Comparison of ENCODE assay signal across 15 cellular contexts in the genomic region with DNA sequence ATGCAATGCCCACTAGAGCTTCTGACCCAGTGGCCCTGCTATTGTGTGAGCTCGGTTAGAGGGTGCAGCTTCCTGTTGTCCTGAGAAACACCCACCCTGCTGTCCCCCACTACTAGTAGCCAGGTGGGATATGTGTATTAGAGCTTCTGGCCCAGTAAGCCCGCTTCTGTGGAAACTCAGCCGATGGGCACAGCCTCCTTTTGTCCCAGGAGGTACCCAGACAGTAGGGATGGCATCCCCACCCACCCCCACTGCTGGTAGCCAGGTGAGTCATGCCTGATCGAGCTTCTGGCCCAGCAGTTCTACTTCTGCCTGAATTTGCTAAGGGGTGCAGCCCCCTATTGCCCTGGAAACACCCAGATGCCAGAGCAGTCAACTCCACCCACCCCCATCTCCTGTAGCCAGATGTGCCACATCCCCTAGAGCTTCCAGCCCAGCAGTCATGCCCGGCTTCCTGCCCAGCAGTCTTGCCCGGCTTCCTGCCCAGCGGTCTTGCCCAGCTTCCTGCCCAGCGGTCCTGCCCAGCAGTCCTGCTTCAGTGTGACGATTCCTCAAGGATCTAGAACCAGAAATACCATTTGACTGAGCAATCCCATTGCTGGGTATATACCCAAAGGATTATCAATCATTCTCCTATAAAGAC.
A peak's percentile ranks its signal among the peaks of the same experiment; 100 is the strongest.
DNase-seq lines count a peak whose midpoint lies in the region; ATAC-seq lines count a peak whose summit lies in the region.
"Had no signal": no experiment of that assay in that cellular context is flagged by ENCODE, and none has a peak within 500 bp of the region (broad histone marks: within the 10 kb centered on the region; RNA-seq: fewer than 3 reads in every experiment).

No MANE protein-coding gene starts in this region.

- no peak for DNase-seq in activated naive CD4-positive, alpha-beta T cell treated with anti-CD3 and anti-CD28 coated beads, Interleukin-2, amount 10 ng/mL, durations not matched to agents 7 days and 5 days
- DNase-seq in RPMI8226 (peak; percentile 62), naive B cell (no peak), HPDE6-E6E7 (ENCODE audit: extremely low spot score) (no peak)
- DNase-seq in activated CD4-positive, alpha-beta T cell treated with anti-CD3 and anti-CD28 coated beads, Interleukin-2, amount 50 U/mL, for 4 hours, result no peak
- DNase-seq: AML-193; Caco-2; CD8-positive, alpha-beta memory T cell; DND-41; GDM1; HFFc6; KBM-7 had no signal

- H3K36me3 Mint-ChIP-seq in activated naive CD4-positive, alpha-beta T cell treated with anti-CD3 and anti-CD28 coated beads, Interleukin-2, amount 50 U/mL, for 24 hours, result peaks cover 1% of the 10 kb centered on the region
- H3K36me3 Mint-ChIP-seq in activated naive CD4-positive, alpha-beta T cell treated with anti-CD3 and anti-CD28 coated beads, Interleukin-2, amount 10 ng/mL, durations not matched to agents 7 days and 5 days, result no peaks in the 10 kb centered on the region
- H3K36me3 Mint-ChIP-seq in naive B cell, result no peaks in the 10 kb centered on the region

- ATAC-seq in naive B cell (ENCODE audit: low read depth in 2 of 2) (no peak), GM19035 (IDR thresholded peaks at IDR 0.05; ENCODE audit: unreplicated experiment) (no peak), GM21528 (IDR thresholded peaks at IDR 0.05; ENCODE audit: low FRiP score, unreplicated experiment) (no peak)

- peak overlapping the region; percentile 30 for H3K27ac Mint-ChIP-seq in activated naive CD4-positive, alpha-beta T cell treated with anti-CD3 and anti-CD28 coated beads, Interleukin-2, amount 50 U/mL, for 24 hours
- no peak overlapping the region for H3K27ac Mint-ChIP-seq in activated naive CD4-positive, alpha-beta T cell treated with anti-CD3 and anti-CD28 coated beads, Interleukin-2, amount 10 ng/mL, durations not matched to agents 7 days and 5 days
- peak overlapping the region; percentile 96 to 99 (median 96) for H3K27ac Mint-ChIP-seq in naive B cell
- H3K27ac Mint-ChIP-seq: HFFc6 had no signal

- peaks cover 7% of the 10 kb centered on the region for H3K4me1 Mint-ChIP-seq in activated naive CD4-positive, alpha-beta T cell treated with anti-CD3 and anti-CD28 coated beads, Interleukin-2, amount 50 U/mL, for 24 hours
- H3K4me1 Mint-ChIP-seq in activated naive CD4-positive, alpha-beta T cell treated with anti-CD3 and anti-CD28 coated beads, Interleukin-2, amount 10 ng/mL, durations not matched to agents 7 days and 5 days, result peaks cover 10% of the 10 kb centered on the region
- peaks cover 33 to 47% (median 42%) of the 10 kb centered on the region in 3 donors for H3K4me1 Mint-ChIP-seq in naive B cell

- CTCF ChIA-PET in activated naive CD4-positive, alpha-beta T cell treated with anti-CD3 and anti-CD28 coated beads, Interleukin-2, amount 10 ng/mL, durations not matched to agents 7 days and 5 days (lab: Charles Lee), result no interaction called here

- no peaks in the 10 kb centered on the region for H3K27me3 Mint-ChIP-seq in activated naive CD4-positive, alpha-beta T cell treated with anti-CD3 and anti-CD28 coated beads, Interleukin-2, amount 50 U/mL, for 24 hours
- H3K27me3 Mint-ChIP-seq in activated naive CD4-positive, alpha-beta T cell treated with anti-CD3 and anti-CD28 coated beads, Interleukin-2, amount 10 ng/mL, durations not matched to agents 7 days and 5 days, result no peaks in the 10 kb centered on the region
- H3K27me3 Mint-ChIP-seq in naive B cell, result no peaks in the 10 kb centered on the region

- H3K4me3 Mint-ChIP-seq in activated naive CD4-positive, alpha-beta T cell treated with anti-CD3 and anti-CD28 coated beads, Interleukin-2, amount 50 U/mL, for 24 hours, result no peak overlapping the region
- no peak overlapping the region for H3K4me3 Mint-ChIP-seq in activated naive CD4-positive, alpha-beta T cell treated with anti-CD3 and anti-CD28 coated beads, Interleukin-2, amount 10 ng/mL, durations not matched to agents 7 days and 5 days
- H3K4me3 Mint-ChIP-seq in naive B cell, result peak overlapping the region in 7 of 8 donors; percentile 29 to 73 (median 61)
- H3K4me3 Mint-ChIP-seq: HFFc6 had no signal

- H3K9me3 Mint-ChIP-seq in activated naive CD4-positive, alpha-beta T cell treated with anti-CD3 and anti-CD28 coated beads, Interleukin-2, amount 50 U/mL, for 24 hours, result no peaks in the 10 kb centered on the region
- peaks cover 5% of the 10 kb centered on the region for H3K9me3 Mint-ChIP-seq in activated naive CD4-positive, alpha-beta T cell treated with anti-CD3 and anti-CD28 coated beads, Interleukin-2, amount 10 ng/mL, durations not matched to agents 7 days and 5 days
- H3K9me3 Mint-ChIP-seq in naive B cell, result peaks cover 0 to 22% (median 7%) of the 10 kb centered on the region in 7 donors

Comparison
In these comparisons a context has a peak if more than half of its experiments do, and no peak if none do; other contexts are left out.
1. H3K4me3 Mint-ChIP-seq: peak in naive B cell (7 of 8); none in activated naive CD4-positive, alpha-beta T cell treated with anti-CD3 and anti-CD28 coated beads, Interleukin-2, amount 50 U/mL, for 24 hours (single experiment) and activated naive CD4-positive, alpha-beta T cell treated with anti-CD3 and anti-CD28 coated beads, Interleukin-2, amount 10 ng/mL, durations not matched to agents 7 days and 5 days (single experiment).